Comparison of ENCODE assay signal across 2 cellular contexts in genomic region chr11:35387341-35387982, GRCh38.
TF ChIP-seq lines count a peak whose summit lies in the region.

No MANE protein-coding gene starts in this region.

TF ChIP-seq in IMR-90, 13 proteins besides CTCF, POLR2A, EP300 and RAD21:
- TF ChIP-seq NFE2L2 (IDR thresholded peaks at IDR 0.05; ENCODE audit: low read depth, low read length) (no peak), BHLHE40 (IDR thresholded peaks at IDR 0.05; ENCODE audit: low read depth, low read length) (no peak), SMC3 (IDR thresholded peaks at IDR 0.05; ENCODE audit: low read depth, low read length) (peak; percentile 66)

TF ChIP-seq in K562, 482 proteins besides CTCF, POLR2A, EP300 and RAD21:
- no peak for TF ChIP-seq L3MBTL2 (IDR thresholded peaks at IDR 0.05)
- TF ChIP-seq ZNF232 (CRISPR knock-in tag; IDR thresholded peaks at IDR 0.05), result no peak
- TF ChIP-seq CLOCK (CRISPR knock-in tag; IDR thresholded peaks at IDR 0.05; ENCODE audit: borderline replicate concordance), result no peak
- TF ChIP-seq RFX1 (IDR thresholded peaks at IDR 0.05), result peak; percentile 87
- no peak for TF ChIP-seq ZC3H11A (IDR thresholded peaks at IDR 0.05; ENCODE audit: low read depth, low read length)
- no peak for TF ChIP-seq ELK1 (CRISPR knock-in tag; IDR thresholded peaks at IDR 0.05)
